ENCODE assay signal across 1 cellular context in genomic region chr1:86380257-86380861, GRCh38.
TF ChIP-seq lines count a peak whose summit lies in the region.

No MANE protein-coding gene starts in this region.

TF ChIP-seq in GM12878, 131 proteins besides CTCF, POLR2A, EP300 and RAD21 (continued from another document):
- TF ChIP-seq ZNF592 (IDR thresholded peaks at IDR 0.05) (0 out of 2 replicates have a peak, but pooled peaks have one; percentile 15), BRCA1 (IDR thresholded peaks at IDR 0.05; ENCODE audit: low read depth, low read length) (no peak), SMC3 (IDR thresholded peaks at IDR 0.05; ENCODE audit: borderline replicate concordance, low read length) (peak; percentile 77; the same call in 1 of the 2 replicates), SMAD1 (IDR thresholded peaks at IDR 0.05; ENCODE audit: low read depth, partially characterized antibody) (no peak)
